In the genomic region with DNA sequence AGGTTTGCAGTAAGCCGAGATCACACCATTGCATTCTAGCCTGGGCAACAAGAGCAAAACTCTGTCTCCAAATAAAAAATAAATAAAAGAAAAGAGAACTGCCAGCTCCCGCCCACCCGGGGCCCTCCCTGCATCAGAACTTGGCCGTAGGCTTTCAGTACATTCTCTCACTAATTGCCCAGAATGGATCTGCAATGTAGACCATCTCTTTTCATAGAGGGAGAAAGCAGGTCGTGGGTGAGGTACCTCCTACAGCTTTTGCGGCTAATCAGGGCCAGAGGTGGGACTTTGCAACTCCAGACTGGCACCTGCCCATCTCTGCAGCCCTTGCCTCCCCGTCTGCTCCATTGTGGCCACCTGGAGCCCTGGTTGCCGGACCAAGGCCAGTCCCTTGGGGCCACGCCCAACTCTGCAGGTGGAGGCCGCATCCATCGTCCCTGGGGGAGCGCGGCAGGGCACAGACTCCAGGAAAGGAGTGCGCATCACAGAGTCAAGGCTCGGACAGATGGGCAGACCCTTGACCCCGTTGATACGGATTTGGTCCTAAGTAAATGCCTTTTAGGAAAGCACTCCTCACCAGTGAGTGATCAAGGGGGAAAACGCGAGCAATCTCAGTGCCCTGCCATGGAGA, we compare ENCODE assay signal across 16 cellular contexts.
"Had no signal": no experiment of that assay in that cellular context is flagged by ENCODE, and none has a peak within 500 bp of the region (broad histone marks: within the 10 kb centered on the region; RNA-seq: fewer than 3 reads in every experiment).

No MANE protein-coding gene starts in this region.

- H3K9me3 ChIP-seq: esophagus squamous epithelium, gastroesophageal sphincter, left lung, lower lobe of right lung, neutrophil, psoas muscle had no signal

- H3K4me1 ChIP-seq: gastroesophageal sphincter, left lung, lower lobe of right lung, psoas muscle had no signal

- H3K27ac ChIP-seq: esophagus squamous epithelium, gastroesophageal sphincter, left lung, lower lobe of right lung, neutrophil, psoas muscle had no signal

- H3K4me3 ChIP-seq: esophagus squamous epithelium, gastroesophageal sphincter, left lung, lower lobe of right lung, psoas muscle had no signal

- H3K27me3 ChIP-seq: esophagus squamous epithelium, gastroesophageal sphincter, left lung, neutrophil had no signal

- DNase-seq: effector memory CD8-positive, alpha-beta T cell; esophagus squamous epithelium; foreskin fibroblast; glutamatergic neuron; islet precursor cell; left lung; lower lobe of right lung; mesenchymal stem cell; naive B cell; psoas muscle; retina; small intestine; stimulated activated CD4-positive, alpha-beta T cell treated with anti-CD3 and anti-CD28 coated beads, Interleukin-2, amount 100 ng/mL, for 48 hours; stimulated activated naive CD4-positive, alpha-beta T cell treated with Interleukin-2 at 50 U/mL for 16 hours had no signal

- ATAC-seq: effector memory CD8-positive, alpha-beta T cell; gastroesophageal sphincter; left lung; lower lobe of right lung; psoas muscle had no signal
